Comparison of ENCODE assay signal across 36 cellular contexts in genomic region chr6:152946484-152946883, GRCh38. TPM values are rescaled to one million over a fixed set of nuclear protein-coding genes. Genes with fewer than 3 reads are reported as not detected.
"Had no signal": no experiment of that assay in that cellular context is flagged by ENCODE, and none has a peak within 500 bp of the region (broad histone marks: within the 10 kb centered on the region; RNA-seq: fewer than 3 reads in every experiment).

No MANE protein-coding gene starts in this region.

- H3K27ac Mint-ChIP-seq: activated B cell treated with CpG ODN at 0.5 μM for 24 hours; activated CD4-positive, alpha-beta memory T cell treated with anti-CD3 and anti-CD28 coated beads, Interleukin-2, amount 10 ng/mL, durations not matched to agents 7 days and 5 days; activated CD4-positive, alpha-beta T cell treated with anti-CD3 and anti-CD28 coated beads for 36 hours; activated CD4-positive, alpha-beta T cell treated with anti-CD3 and anti-CD28 coated beads, Interleukin-2, amount 10 ng/mL, durations not matched to agents 7 days and 5 days; activated CD8-positive, alpha-beta memory T cell treated with anti-CD3 and anti-CD28 coated beads, Interleukin-2, amount 10 ng/mL, durations not matched to agents 7 days and 5 days; activated CD8-positive, alpha-beta T cell treated with anti-CD3 and anti-CD28 coated beads, Interleukin-2, amount 10 ng/mL, durations not matched to agents 7 days and 5 days; activated naive CD4-positive, alpha-beta T cell treated with anti-CD3 and anti-CD28 coated beads, Interleukin-2, amount 10 ng/mL, durations not matched to agents 7 days and 5 days; activated naive CD4-positive, alpha-beta T cell treated with anti-CD3 and anti-CD28 coated beads, Interleukin-2, amount 50 U/mL, for 24 hours; activated naive CD8-positive, alpha-beta T cell; activated naive CD8-positive, alpha-beta T cell treated with anti-CD3 and anti-CD28 coated beads, Interleukin-2, amount 10 ng/mL, durations not matched to agents 7 days and 5 days; activated naive CD8-positive, alpha-beta T cell treated with anti-CD3 and anti-CD28 coated beads, Interleukin-2, amount 50 U/mL, for 24 hours; activated T-cell treated with anti-CD3 and anti-CD28 coated beads, Interleukin-2, amount 50 U/mL, for 24 hours; activated T-helper 2 cell treated with anti-CD3 and anti-CD28 coated beads, Interferon-gamma antibody, Interleukin-2, Interleukin-4, amounts not matched to agents 10 μg/mL and 5 μg/mL and 100 μg/mL, durations not matched to agents 14 hours and 24 hours and 36 hours; brain; T-helper 1 cell treated with Interleukin-12 subunit alpha and Interleukin-12 subunit beta and Interleukin-4 antibody, amounts not matched to agents 30 μg/mL and 1 μg/mL, for 36 hours; T-helper 2 cell treated with Interferon-gamma antibody and Interleukin-4, amounts not matched to agents 5 μg/mL and 100 μg/mL, for 36 hours had no signal

- H3K27me3 ChIP-seq: ascending aorta, cardiac muscle cell had no signal

- FAIRE-seq: bronchial epithelial cell, TTC549 had no signal

- ATAC-seq: activated CD4-positive, alpha-beta T cell treated with anti-CD3 and anti-CD28 coated beads for 36 hours; activated CD8-positive, alpha-beta memory T cell treated with anti-CD3 and anti-CD28 coated beads, Interleukin-2, amount 10 ng/mL, durations not matched to agents 7 days and 5 days; activated CD8-positive, alpha-beta T cell treated with anti-CD3 and anti-CD28 coated beads, Interleukin-2, amount 10 ng/mL, durations not matched to agents 7 days and 5 days; activated naive CD8-positive, alpha-beta T cell treated with anti-CD3 and anti-CD28 coated beads, Interleukin-2, amount 50 U/mL, for 24 hours had no signal

- H3K9me3 ChIP-seq: ascending aorta had no signal

- H3K4me1 ChIP-seq: ascending aorta had no signal

- H3K36me3 ChIP-seq: ascending aorta, cardiac muscle cell had no signal

- H3K36me3 Mint-ChIP-seq: activated CD8-positive, alpha-beta memory T cell treated with anti-CD3 and anti-CD28 coated beads, Interleukin-2, amount 10 ng/mL, durations not matched to agents 7 days and 5 days; activated naive CD4-positive, alpha-beta T cell treated with anti-CD3 and anti-CD28 coated beads, Interleukin-2, amount 10 ng/mL, durations not matched to agents 7 days and 5 days; activated naive CD4-positive, alpha-beta T cell treated with anti-CD3 and anti-CD28 coated beads, Interleukin-2, amount 50 U/mL, for 24 hours; activated naive CD8-positive, alpha-beta T cell; activated naive CD8-positive, alpha-beta T cell treated with anti-CD3 and anti-CD28 coated beads, Interleukin-2, amount 10 ng/mL, durations not matched to agents 7 days and 5 days; brain had no signal

- H3K9me3 Mint-ChIP-seq: activated B cell treated with CpG ODN at 0.5 μM for 24 hours; activated CD4-positive, alpha-beta memory T cell treated with anti-CD3 and anti-CD28 coated beads, Interleukin-2, amount 10 ng/mL, durations not matched to agents 7 days and 5 days; activated CD4-positive, alpha-beta T cell treated with anti-CD3 and anti-CD28 coated beads, Interleukin-2, amount 10 ng/mL, durations not matched to agents 7 days and 5 days; activated naive CD4-positive, alpha-beta T cell treated with anti-CD3 and anti-CD28 coated beads, Interleukin-2, amount 10 ng/mL, durations not matched to agents 7 days and 5 days; activated naive CD4-positive, alpha-beta T cell treated with anti-CD3 and anti-CD28 coated beads, Interleukin-2, amount 50 U/mL, for 24 hours; activated naive CD8-positive, alpha-beta T cell treated with anti-CD3 and anti-CD28 coated beads, Interleukin-2, amount 10 ng/mL, durations not matched to agents 7 days and 5 days; activated naive CD8-positive, alpha-beta T cell treated with anti-CD3 and anti-CD28 coated beads, Interleukin-2, amount 50 U/mL, for 24 hours; activated T-cell treated with anti-CD3 and anti-CD28 coated beads, Interleukin-2, amount 50 U/mL, for 24 hours; activated T-helper 2 cell treated with anti-CD3 and anti-CD28 coated beads, Interferon-gamma antibody, Interleukin-2, Interleukin-4, amounts not matched to agents 10 μg/mL and 5 μg/mL and 100 μg/mL, durations not matched to agents 14 hours and 24 hours and 36 hours; brain; central memory CD8-positive, alpha-beta T cell; T-helper 1 cell treated with Interleukin-12 subunit alpha and Interleukin-12 subunit beta and Interleukin-4 antibody, amounts not matched to agents 30 μg/mL and 1 μg/mL, for 36 hours; T-helper 2 cell treated with Interferon-gamma antibody and Interleukin-4, amounts not matched to agents 5 μg/mL and 100 μg/mL, for 36 hours had no signal

- H3K4me3 Mint-ChIP-seq: activated B cell treated with CpG ODN at 0.5 μM for 24 hours; activated CD4-positive, alpha-beta memory T cell treated with anti-CD3 and anti-CD28 coated beads, Interleukin-2, amount 10 ng/mL, durations not matched to agents 7 days and 5 days; activated CD4-positive, alpha-beta T cell treated with anti-CD3 and anti-CD28 coated beads for 36 hours; activated CD4-positive, alpha-beta T cell treated with anti-CD3 and anti-CD28 coated beads, Interleukin-2, amount 10 ng/mL, durations not matched to agents 7 days and 5 days; activated CD8-positive, alpha-beta memory T cell treated with anti-CD3 and anti-CD28 coated beads, Interleukin-2, amount 10 ng/mL, durations not matched to agents 7 days and 5 days; activated CD8-positive, alpha-beta T cell treated with anti-CD3 and anti-CD28 coated beads, Interleukin-2, amount 10 ng/mL, durations not matched to agents 7 days and 5 days; activated naive CD4-positive, alpha-beta T cell treated with anti-CD3 and anti-CD28 coated beads, Interleukin-2, amount 10 ng/mL, durations not matched to agents 7 days and 5 days; activated naive CD4-positive, alpha-beta T cell treated with anti-CD3 and anti-CD28 coated beads, Interleukin-2, amount 50 U/mL, for 24 hours; activated naive CD8-positive, alpha-beta T cell; activated naive CD8-positive, alpha-beta T cell treated with anti-CD3 and anti-CD28 coated beads, Interleukin-2, amount 10 ng/mL, durations not matched to agents 7 days and 5 days; activated naive CD8-positive, alpha-beta T cell treated with anti-CD3 and anti-CD28 coated beads, Interleukin-2, amount 50 U/mL, for 24 hours; activated T-cell treated with anti-CD3 and anti-CD28 coated beads, Interleukin-2, amount 50 U/mL, for 24 hours; brain; central memory CD8-positive, alpha-beta T cell; T-helper 1 cell treated with Interleukin-12 subunit alpha and Interleukin-12 subunit beta and Interleukin-4 antibody, amounts not matched to agents 30 μg/mL and 1 μg/mL, for 36 hours; T-helper 2 cell treated with Interferon-gamma antibody and Interleukin-4, amounts not matched to agents 5 μg/mL and 100 μg/mL, for 36 hours had no signal

- H3K4me3 ChIP-seq: ascending aorta, cardiac muscle cell had no signal

- H3K27ac ChIP-seq: ascending aorta, cardiac muscle cell, VCaP had no signal

- DNase-seq: activated B cell treated with CpG ODN at 0.5 μM for 24 hours; activated CD4-positive, alpha-beta memory T cell treated with anti-CD3 and anti-CD28 coated beads, Interleukin-2, amount 10 ng/mL, durations not matched to agents 7 days and 5 days; activated CD4-positive, alpha-beta T cell treated with anti-CD3 and anti-CD28 coated beads for 1 hour; activated CD4-positive, alpha-beta T cell treated with anti-CD3 and anti-CD28 coated beads for 36 hours; activated CD4-positive, alpha-beta T cell treated with anti-CD3 and anti-CD28 coated beads for 48 hours; activated CD4-positive, alpha-beta T cell treated with anti-CD3 and anti-CD28 coated beads, Interleukin-2, amount 10 ng/mL, durations not matched to agents 7 days and 5 days; activated CD4-positive, alpha-beta T cell treated with anti-CD3 and anti-CD28 coated beads, Interleukin-2, amount 50 U/mL, for 48 hours; activated CD8-positive, alpha-beta memory T cell treated with anti-CD3 and anti-CD28 coated beads for 24 hours; activated CD8-positive, alpha-beta memory T cell treated with anti-CD3 and anti-CD28 coated beads, Interleukin-2, amount 10 ng/mL, durations not matched to agents 7 days and 5 days; activated CD8-positive, alpha-beta memory T cell treated with anti-CD3 and anti-CD28 coated beads, Interleukin-2, amount 50 U/mL, for 48 hours; activated CD8-positive, alpha-beta T cell treated with anti-CD3 and anti-CD28 coated beads, Interleukin-2, amount 10 ng/mL, durations not matched to agents 7 days and 5 days; activated effector memory CD4-positive, alpha-beta T cell treated with Interleukin-2 at 50 U/mL for 16 hours; activated gamma-delta T cell; activated naive CD4-positive, alpha-beta T cell treated with anti-CD3 and anti-CD28 coated beads, Interleukin-2, amount 10 ng/mL, durations not matched to agents 7 days and 5 days; activated naive CD4-positive, alpha-beta T cell treated with Interleukin-2 at 50 U/mL for 16 hours; activated naive CD8-positive, alpha-beta T cell treated with anti-CD3 and anti-CD28 coated beads, Interleukin-2, amount 10 ng/mL, durations not matched to agents 7 days and 5 days; activated naive CD8-positive, alpha-beta T cell treated with anti-CD3 and anti-CD28 coated beads, Interleukin-2, amount 50 U/mL, for 24 hours; activated T-cell treated with anti-CD3 and anti-CD28 coated beads, Interleukin-2, amount 50 U/mL, for 24 hours; activated T-cell treated with anti-CD3 and anti-CD28 coated beads, Interleukin-2, amount 50 U/mL, for 48 hours; anterior cingulate cortex; caudate nucleus; cerebellar nuclear complex; T-helper 2 cell; T-helper 9 cell had no signal

RNA-seq across cellular contexts. Expression of gene FBXO5, which starts 36.4 kb away (rescaled TPM):
- total RNA-seq: ascending aorta had no signal
